ENCODE assay signal across 27 cellular contexts in genomic region chr20:63154395-63154794, GRCh38.
DNase-seq lines count a peak whose midpoint lies in the region; ATAC-seq, FAIRE-seq and TF ChIP-seq lines count a peak whose summit lies in the region.
"Had no signal": no experiment of that assay in that cellular context is flagged by ENCODE, and none has a peak within 500 bp of the region (broad histone marks: within the 10 kb centered on the region; RNA-seq: fewer than 3 reads in every experiment).

No MANE protein-coding gene starts in this region.

- H3K23me2 ChIP-seq in H1 (ENCODE audit: low read depth, low read length): peaks cover 7% of the 10 kb centered on the region; the same call in 1 of the 2 replicates

- no peak overlapping the region for H2BK12ac ChIP-seq in H1 (ENCODE audit: low read depth, low read length)

- H3K9ac ChIP-seq in H1 (replicated peaks in 1 of 4; ENCODE audit: extremely low read depth in 1 of 4, low read depth in 3 of 4, low read length in 3 of 4): no peak overlapping the region

- no peak overlapping the region for H2AK5ac ChIP-seq in H1 (ENCODE audit: low read depth, low read length)

- peak overlapping the region; percentile 32; the same call in 1 of the 2 replicates for H3K18ac ChIP-seq in H1 (ENCODE audit: extremely low read depth, low read length)

- no peak for TF ChIP-seq EP300 in H1 (IDR thresholded peaks at IDR 0.05; ENCODE audit: borderline replicate concordance in 1 of 2, low read depth in 2 of 2, low read length in 2 of 2)

- no peak overlapping the region for H2BK15ac ChIP-seq in H1 (ENCODE audit: low read length)

- no peak overlapping the region for H2BK120ac ChIP-seq in H1 (replicated peaks; ENCODE audit: low read depth, low read length)

- POLR2A ChIA-PET in HEK293 (lab: Yijun Ruan, JAX): no interaction called here
- POLR2A ChIA-PET in H1 (lab: Charles Lee; ENCODE audit: partially characterized antibody): no interaction called here

- H4K8ac ChIP-seq in H1 (ENCODE audit: extremely low read depth, insufficient read depth, low read length): no peak overlapping the region

- no peak overlapping the region for H3K4me3 ChIP-seq in left ventricle myocardium inferior
- H3K4me3 ChIP-seq in HEK293 (ENCODE audit: low read depth, low read length): no peak overlapping the region
- no peak overlapping the region for H3K4me3 ChIP-seq in H1 (ENCODE audit: extremely low read depth in 1 of 4, insufficient read depth in 2 of 4, low read depth in 3 of 4, low read length in 4 of 4)
- H3K4me3 ChIP-seq in body of pancreas: no peak overlapping the region
- H3K4me3 ChIP-seq: MG63, PC-9 had no signal

- H3K9me3 ChIP-seq in left ventricle myocardium inferior (replicated peaks) (no peaks in the 10 kb centered on the region), HEK293 (ENCODE audit: control insufficient read depth, insufficient read depth, low read depth, low read length) (no peaks in the 10 kb centered on the region), H1 (ENCODE audit: insufficient read depth in 2 of 2, low read depth in 1 of 2, low read length in 1 of 2) (no peaks in the 10 kb centered on the region), body of pancreas (no peaks in the 10 kb centered on the region)
- H3K9me3 ChIP-seq: MG63 had no signal

- CTCF ChIA-PET in HEK293 (lab: Yijun Ruan, JAX): interaction anchor here (1.0 kb wide), 1 partner anchor 27 kb away, joined by 3 read pairs; no protein-coding TSS in a partner anchor
- CTCF ChIA-PET in H1 (lab: Charles Lee; ENCODE audit: partially characterized antibody): interaction anchor here (1.8 kb wide), 1 partner anchor 19 kb away, joined by 4 read pairs; no protein-coding TSS in a partner anchor

- H3K27ac ChIP-seq in left ventricle myocardium inferior (replicated peaks): no peak overlapping the region
- H3K27ac ChIP-seq in HEK293 (ENCODE audit: extremely low read depth, low read depth, low read length): no peak overlapping the region
- H3K27ac ChIP-seq in H1 (ENCODE audit: low read depth, low read length): no peak overlapping the region
- H3K27ac ChIP-seq in body of pancreas: no peak overlapping the region
- H3K27ac ChIP-seq: C4-2B, PC-9 had no signal

- WGBS in H1 (ENCODE audit: extremely low coverage in 1 of 2, insufficient coverage in 1 of 2, insufficient read length in 1 of 2, insufficient replicate concordance in 2 of 2, low coverage in 1 of 2, low lambda C conversion rate in 2 of 2, missing lambda C conversion rate in 1 of 2), 2 experiments: no CpG with 5 or more reads among the region's 3 CpGs
- 19 to 22% methylated on average over 3 of the region's 3 CpGs for WGBS in body of pancreas, 2 donors

- H4K91ac ChIP-seq in H1 (replicated peaks; ENCODE audit: insufficient read length, low read length): no peak overlapping the region

- intact Hi-C loops in Right ventricle myocardium superior (cut with DNase I): no loop called here
- intact Hi-C loops in left ventricle myocardium inferior (cut with micrococcal nuclease): no loop called here
- intact Hi-C loops in posterior vena cava (cut with DNase I): no loop called here
- intact Hi-C loops in body of pancreas (cut with DNase I): no loop called here

- H3K14ac ChIP-seq in H1 (ENCODE audit: insufficient read length): no peak overlapping the region

- TF ChIP-seq CTCF in left ventricle myocardium inferior (IDR thresholded peaks at IDR 0.05; ENCODE audit: borderline replicate concordance): no peak
- no peak for TF ChIP-seq CTCF in HEK293 (tag by site-specific recombination; IDR thresholded peaks at IDR 0.05)
- TF ChIP-seq CTCF in H1 (IDR thresholded peaks at IDR 0.05; ENCODE audit: control extremely low read depth in 1 of 3, insufficient read depth in 1 of 3, low read depth in 1 of 3, low read length in 3 of 3): no peak
- no peak for TF ChIP-seq CTCF in body of pancreas (IDR thresholded peaks at IDR 0.05)

- no peak overlapping the region for H3K56ac ChIP-seq in H1 (replicated peaks; ENCODE audit: insufficient read length, low read depth, low read length)

- TF ChIP-seq POLR2A in H1 (IDR thresholded peaks at IDR 0.05; ENCODE audit: control extremely low read depth in 1 of 2, low read depth in 2 of 2, low read length in 2 of 2) (no peak), body of pancreas (IDR thresholded peaks at IDR 0.05) (no peak)

- H3K27me3 ChIP-seq in left ventricle myocardium inferior (ENCODE audit: low read depth) (peaks cover 93% of the 10 kb centered on the region), H1 (replicated peaks in 1 of 4; ENCODE audit: control insufficient read depth in 3 of 4, extremely low read depth in 1 of 4, insufficient read depth in 3 of 4, low read length in 3 of 4) (peaks cover 0 to 2% (median under 1%) of the 10 kb centered on the region in 4 experiments; a peak in 2 of 7 replicates), body of pancreas (peaks cover 0 to 6% of the 10 kb centered on the region in 2 donors)

- H2BK5ac ChIP-seq in H1 (ENCODE audit: low read depth, low read length): no peak overlapping the region

- FAIRE-seq in H1 (lab: Jason Lieb, UNC): no peak
- FAIRE-seq: GM12891 had no signal

- H3K4me2 ChIP-seq in H1 (ENCODE audit: insufficient read depth in 1 of 2, low read depth in 2 of 2, low read length in 2 of 2): no peak overlapping the region
- H3K4me2 ChIP-seq: PC-9 had no signal

- no peak for TF ChIP-seq RAD21 in H1 (IDR thresholded peaks at IDR 0.05 in 1 of 2, conservative IDR thresholded peaks at IDR 0.05 in 1 of 2; ENCODE audit: low read depth in 2 of 2, low read length in 2 of 2)

- H3K23ac ChIP-seq in H1 (ENCODE audit: insufficient read length): no peak overlapping the region

- H4K20me1 ChIP-seq in H1 (replicated peaks in 1 of 2; ENCODE audit: control insufficient read depth in 1 of 2, insufficient read depth in 2 of 2, low read length in 2 of 2): no peaks in the 10 kb centered on the region

- H3K36me3 ChIP-seq in left ventricle myocardium inferior (no peaks in the 10 kb centered on the region), HEK293 (ENCODE audit: control insufficient read depth in 2 of 2, insufficient read depth in 1 of 2, low read length in 2 of 2) (no peaks in the 10 kb centered on the region), H1 (ENCODE audit: control insufficient read depth in 2 of 4, insufficient read depth in 4 of 4, low read length in 3 of 4) (no peaks in the 10 kb centered on the region), body of pancreas (replicated peaks in 1 of 2; ENCODE audit: insufficient read depth in 1 of 2, low read depth in 2 of 2) (no peaks in the 10 kb centered on the region)
- H3K36me3 ChIP-seq: MG63 had no signal

- no peak overlapping the region for H4K5ac ChIP-seq in H1 (ENCODE audit: insufficient read length, low read depth, low read length)

- H3K4me1 ChIP-seq in left ventricle myocardium inferior (no peaks in the 10 kb centered on the region), HEK293 (ENCODE audit: control insufficient read depth, insufficient read depth, low read length) (no peaks in the 10 kb centered on the region), H1 (replicated peaks in 1 of 4; ENCODE audit: control insufficient read depth in 3 of 4, insufficient read depth in 4 of 4, low read length in 3 of 4) (no peaks in the 10 kb centered on the region), body of pancreas (no peaks in the 10 kb centered on the region)

- no peak overlapping the region for H3K4ac ChIP-seq in H1 (replicated peaks; ENCODE audit: insufficient read length, low read depth, low read length)

- no peak overlapping the region for H2AFZ ChIP-seq in H1 (ENCODE audit: low read length)
- H2AFZ ChIP-seq: PC-9 had no signal

- H3K79me1 ChIP-seq in H1 (ENCODE audit: low read depth, low read length): no peaks in the 10 kb centered on the region

- no peak overlapping the region for H2BK20ac ChIP-seq in H1 (ENCODE audit: low read length)

- DNase-seq in Right ventricle myocardium superior (peak; percentile 24), left ventricle myocardium inferior (no peak), H1 (ENCODE audit: low read depth in 1 of 2, low spot score in 2 of 2) (no peak), posterior vena cava (ENCODE audit: low spot score) (peak; percentile 41), DMS53 (lab: John Stamatoyannopoulos, UW) (no peak), body of pancreas (no peak)
- DNase-seq in stimulated activated CD4-positive, alpha-beta T cell treated with anti-CD3 and anti-CD28 coated beads, Interleukin-12 subunit alpha, Interleukin-12 subunit beta, amount 100 ng/mL, for 4 hours: no peak
- DNase-seq: DMS 273 treated with DMSO at 0.1 percent for 48 hours, DMS79 treated with DMSO at 0.1 percent for 48 hours, GF-D8, H9, HFFc6, KG1, MG63, NCI-H1417, NCI-H1694, NCI-H2029 treated with DMSO at 0.1 percent for 48 hours, NCI-H446 treated with DMSO at 0.1 percent for 48 hours, NCI-H526, NCI-H82, PC-9, RPMI8226, SHP77 treated with DMSO at 0.1 percent for 48 hours, SW 1271 had no signal

- ATAC-seq in Right ventricle myocardium superior (ENCODE audit: poor library complexity): no peak
- ATAC-seq in body of pancreas: no peak

- H3K79me2 ChIP-seq in H1 (ENCODE audit: control insufficient read depth in 1 of 2, insufficient read depth in 2 of 2, low read length in 2 of 2): no peaks in the 10 kb centered on the region

TF ChIP-seq in HEK293, 187 proteins besides CTCF, POLR2A, EP300 and RAD21 (continues in another document):
- TF ChIP-seq EGR2 (tag by site-specific recombination; IDR thresholded peaks at IDR 0.05; ENCODE audit: low read depth): 0 out of 2 replicates have a peak, but pooled peaks have one; percentile 31
- no peak for TF ChIP-seq ZNF121 (tag by site-specific recombination; IDR thresholded peaks at IDR 0.05)
- peak; percentile 67 for TF ChIP-seq GLIS1 (tag by site-specific recombination; IDR thresholded peaks at IDR 0.05)
- 0 out of 2 replicates have a peak, but pooled peaks have one; percentile 14 for TF ChIP-seq SP2 (tag by site-specific recombination; IDR thresholded peaks at IDR 0.05)
- TF ChIP-seq ZNF549 (tag by site-specific recombination; IDR thresholded peaks at IDR 0.05): no peak

TF ChIP-seq in H1, 55 proteins besides CTCF, POLR2A, EP300 and RAD21:
- TF ChIP-seq GTF2F1 (IDR thresholded peaks at IDR 0.05; ENCODE audit: borderline replicate concordance, low read depth, low read length) (no peak), SIX5 (IDR thresholded peaks at IDR 0.05; ENCODE audit: low read depth, low read length) (no peak)

Comparison
In these comparisons a context has a peak if more than half of its experiments do, and no peak if none do; other contexts are left out.
1. DNase-seq: peak in Right ventricle myocardium superior (single experiment) and posterior vena cava (single experiment); none in left ventricle myocardium inferior (single experiment), H1 (0 of 2), DMS53 (single experiment), body of pancreas (0 of 4) and stimulated activated CD4-positive, alpha-beta T cell treated with anti-CD3 and anti-CD28 coated beads, Interleukin-12 subunit alpha, Interleukin-12 subunit beta, amount 100 ng/mL, for 4 hours (single experiment).